23 cellular contexts compared by ENCODE assay signal in the genomic region with DNA sequence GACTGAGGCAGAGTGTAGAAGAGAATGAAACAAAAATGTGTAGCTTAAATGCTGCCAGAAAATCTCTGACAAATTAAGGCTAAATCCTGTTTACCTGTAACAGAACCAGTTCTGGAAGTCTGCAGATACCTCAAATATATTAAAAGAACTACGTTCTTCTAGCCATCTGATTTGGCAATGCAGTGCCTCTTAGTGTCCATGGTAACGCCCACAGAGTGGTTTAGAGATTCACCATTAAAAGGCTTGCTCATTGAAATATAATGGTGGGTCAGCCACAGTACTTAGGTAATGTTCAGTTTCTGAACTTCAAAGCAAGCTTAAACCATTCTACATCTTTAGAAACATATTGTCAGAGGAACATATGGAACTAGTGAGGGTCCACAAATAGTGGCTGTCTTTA. TPM values are rescaled to one million over a fixed set of nuclear protein-coding genes. Genes with fewer than 3 reads are reported as not detected.
DNase-seq lines count a peak whose midpoint lies in the region; TF ChIP-seq lines count a peak whose summit lies in the region.
"Had no signal": no experiment of that assay in that cellular context is flagged by ENCODE, and none has a peak within 500 bp of the region (broad histone marks: within the 10 kb centered on the region; RNA-seq: fewer than 3 reads in every experiment).

No MANE protein-coding gene starts in this region.

- H3K27ac ChIP-seq in MM.1S (ENCODE audit: low read length) = no peak overlapping the region
- H3K27ac ChIP-seq: KMS-11, Peyer's patch, SK-N-MC had no signal

- H3K4me2 ChIP-seq in MM.1S (ENCODE audit: low read depth, low read length) = no peak overlapping the region
- H3K4me2 ChIP-seq: KMS-11 had no signal

- peak overlapping the region; percentile 41 for H3K27ac Mint-ChIP-seq in mesothelial cell of epicardium
- H3K27ac Mint-ChIP-seq: CD4-positive, CD25-positive, alpha-beta regulatory T cell; H9 had no signal

- no peaks in the 10 kb centered on the region for H3K9me2 ChIP-seq in MM.1S (replicated peaks; ENCODE audit: insufficient read depth, low read length)

- TF ChIP-seq CTCF in mesothelial cell of epicardium (IDR thresholded peaks at IDR 0.05; ENCODE audit: unreplicated experiment) (no peak), MM.1S (IDR thresholded peaks at IDR 0.05; ENCODE audit: low read length) (no peak)

- H3K36me3 ChIP-seq in MM.1S (replicated peaks; ENCODE audit: insufficient read depth, low read length) = no peaks in the 10 kb centered on the region
- H3K36me3 ChIP-seq: MG63, Peyer's patch had no signal

- H3K4me3 ChIP-seq in MM.1S (ENCODE audit: low read length) = no peak overlapping the region
- H3K4me3 ChIP-seq: MG63, Peyer's patch, SK-N-MC had no signal

- H3K9me3 ChIP-seq in MM.1S (replicated peaks; ENCODE audit: insufficient read depth, low read length) = no peaks in the 10 kb centered on the region
- H3K9me3 ChIP-seq: MG63, Peyer's patch had no signal

- H3K4me3 Mint-ChIP-seq in mesothelial cell of epicardium = no peak overlapping the region
- H3K4me3 Mint-ChIP-seq: CD4-positive, CD25-positive, alpha-beta regulatory T cell; H9 had no signal

- H3K79me2 ChIP-seq in MM.1S (ENCODE audit: low read length) = no peaks in the 10 kb centered on the region

- no peaks in the 10 kb centered on the region for H4K20me1 ChIP-seq in MM.1S (ENCODE audit: insufficient read depth, low read length)

- H3K27me3 ChIP-seq in MM.1S (replicated peaks; ENCODE audit: insufficient read depth, low read length) = no peaks in the 10 kb centered on the region
- H3K27me3 ChIP-seq: MG63, Peyer's patch had no signal

- H2AFZ ChIP-seq in MM.1S (ENCODE audit: low read length) = no peak overlapping the region

- no peak overlapping the region for H3K9ac ChIP-seq in MM.1S (ENCODE audit: low read length)
- H3K9ac ChIP-seq: KMS-11 had no signal

- no peaks in the 10 kb centered on the region for H3K4me1 ChIP-seq in MM.1S (ENCODE audit: low read length)
- H3K4me1 ChIP-seq: Peyer's patch had no signal

- H3K9me3 Mint-ChIP-seq in mesothelial cell of epicardium = no peaks in the 10 kb centered on the region
- H3K9me3 Mint-ChIP-seq: H9 had no signal

- H3F3A ChIP-seq in MM.1S (ENCODE audit: insufficient read depth, low read length) = no peaks in the 10 kb centered on the region

- no peaks in the 10 kb centered on the region for H3K27me3 Mint-ChIP-seq in mesothelial cell of epicardium (ENCODE audit: low read depth)
- H3K27me3 Mint-ChIP-seq: CD4-positive, CD25-positive, alpha-beta regulatory T cell had no signal

- H3K36me3 Mint-ChIP-seq in mesothelial cell of epicardium = no peaks in the 10 kb centered on the region
- H3K36me3 Mint-ChIP-seq: CD4-positive, CD25-positive, alpha-beta regulatory T cell had no signal

- peak; percentile 25 for DNase-seq in NCI-H82 (lab: John Stamatoyannopoulos, UW)
- DNase-seq in NCI-H82 treated with DMSO at 0.1 percent for 48 hours (lab: John Stamatoyannopoulos, UW; ENCODE audit: unreplicated experiment) = no peak
- DNase-seq in NCI-H1105 (lab: John Stamatoyannopoulos, UW) = peak; percentile 0
- peak; percentile 4 for DNase-seq in SW480 (ENCODE audit: low spot score)
- no peak for DNase-seq in mesothelial cell of epicardium (ENCODE audit: low spot score in 2 of 2, unreplicated experiment in 2 of 2)
- no peak for DNase-seq in activated gamma-delta T cell (lab: John Stamatoyannopoulos, UW)
- DNase-seq in A172 (ENCODE audit: low spot score) = no peak
- no peak for DNase-seq in MM.1S
- DNase-seq: ACHN; Calu3; CD4-positive, CD25-positive, alpha-beta regulatory T cell; DMS53; H9; MG63; NCI-H146; NCI-H2081; NCI-H345; NCI-H526 treated with DMSO at 0.1 percent for 48 hours; Peyer's patch had no signal

- peaks cover 27% of the 10 kb centered on the region for H3K4me1 Mint-ChIP-seq in mesothelial cell of epicardium
- H3K4me1 Mint-ChIP-seq: CD4-positive, CD25-positive, alpha-beta regulatory T cell had no signal

RNA-seq across cellular contexts. Expression of a gene that starts 23.2 kb away (rescaled TPM):
- total RNA-seq in mesothelial cell of epicardium = not detected in 3 replicates
- not detected in 2 replicates for total RNA-seq in A172 (2014; rRNA removed; shearing (Covaris generic))
- total RNA-seq: Calu3; CD4-positive, CD25-positive, alpha-beta regulatory T cell; H9; Peyer's patch; Right ventricle myocardium inferior; T-helper 1 cell treated with Interleukin-12 subunit alpha and Interleukin-12 subunit beta and Interleukin-4 antibody, amounts not matched to agents 30 ng/mL and 1 ng/mL, for 36 hours had no signal

RNA-seq across cellular contexts. Expression of a gene that starts 32.4 kb away (rescaled TPM):
- total RNA-seq in mesothelial cell of epicardium = 29.1 to 29.5 TPM (median 29.4 TPM) in 3 replicates
- 2.8 and 4.1 TPM in 2 replicates for total RNA-seq in A172 (2014; rRNA removed; shearing (Covaris generic))
- total RNA-seq: Calu3; CD4-positive, CD25-positive, alpha-beta regulatory T cell; T-helper 1 cell treated with Interleukin-12 subunit alpha and Interleukin-12 subunit beta and Interleukin-4 antibody, amounts not matched to agents 30 ng/mL and 1 ng/mL, for 36 hours had no signal

Comparison
In these comparisons a context has a peak if more than half of its experiments do, and no peak if none do; other contexts are left out.
1. DNase-seq: peak in NCI-H82 (single experiment), NCI-H1105 (single experiment) and SW480 (single experiment); none in NCI-H82 treated with DMSO at 0.1 percent for 48 hours (single experiment), mesothelial cell of epicardium (0 of 2), activated gamma-delta T cell (single experiment), A172 (single experiment) and MM.1S (single experiment).